ENCODE assay signal across 11 cellular contexts in the genomic region with DNA sequence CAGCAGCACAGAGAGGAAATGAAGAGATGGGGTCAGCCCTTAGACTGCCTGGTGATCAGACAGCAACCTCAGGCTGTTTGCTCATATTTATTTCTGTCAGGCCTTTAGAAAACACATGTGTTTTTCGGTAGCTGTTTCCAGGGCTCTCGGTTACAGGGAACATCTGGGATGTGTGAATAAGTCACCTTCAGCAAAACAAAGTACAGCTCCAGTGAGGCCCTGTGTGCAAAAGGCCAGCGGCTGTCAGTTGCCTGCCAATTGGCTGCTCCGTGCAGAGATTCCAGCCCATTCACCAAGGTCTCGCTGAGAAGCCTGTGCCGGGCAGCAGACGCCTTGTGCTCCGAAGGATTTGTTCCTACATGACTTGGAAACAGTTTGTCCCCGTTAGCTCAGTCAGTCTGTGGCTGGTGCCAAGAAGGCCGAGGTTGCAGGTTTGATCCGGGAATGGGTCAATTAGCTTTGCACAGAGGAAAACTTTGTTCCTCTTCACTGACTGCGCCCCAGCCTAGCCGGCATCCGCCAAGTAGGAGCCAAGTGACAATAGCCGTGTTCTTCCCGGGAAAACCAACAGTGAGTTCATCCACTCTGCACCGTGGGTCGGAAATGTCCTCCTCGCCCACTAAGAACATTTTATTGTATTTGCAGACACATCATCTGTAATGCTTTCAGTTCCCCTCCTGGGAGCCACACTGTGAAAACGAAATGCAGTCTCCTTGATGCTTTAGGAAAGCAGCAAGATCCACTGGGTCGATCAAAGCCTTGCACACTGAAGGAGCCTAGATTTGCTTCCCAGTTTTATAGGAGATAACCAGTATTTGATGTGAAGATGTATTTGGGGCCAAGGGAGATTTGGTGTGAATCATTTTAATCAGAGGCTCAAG.
DNase-seq lines count a peak whose midpoint lies in the region; ATAC-seq and TF ChIP-seq lines count a peak whose summit lies in the region.
"Had no signal": no experiment of that assay in that cellular context is flagged by ENCODE, and none has a peak within 500 bp of the region (broad histone marks: within the 10 kb centered on the region; RNA-seq: fewer than 3 reads in every experiment).

No MANE protein-coding gene starts in this region.

- H3K27ac ChIP-seq in muscle layer of duodenum (ENCODE audit: low read length): peak overlapping the region; percentile 16
- peak overlapping the region in 1 of 2 donors; percentile 56 for H3K27ac ChIP-seq in tibial artery
- no peak overlapping the region for H3K27ac ChIP-seq in CD8-positive, alpha-beta T cell (ENCODE audit: low read depth, low read length)

- DNase-seq in WTC11 (ENCODE audit: low spot score) (no peak), fibroblast of pulmonary artery (ENCODE audit: low read depth) (peak; percentile 78), tibial artery (peak; percentile 48 to 88), NOMO-1 treated with dmso at 0.1 percent for 144 hours (lab: John Stamatoyannopoulos, UW; ENCODE audit: unreplicated experiment) (no peak)
- DNase-seq in CD8-positive, alpha-beta T cell: no peak
- DNase-seq: effector CD8-positive, alpha-beta T cell; naive B cell; NCI-H187 had no signal

- intact Hi-C loops in tibial artery (cut with DNase I; ENCODE audit: low total_unique reads): no loop called here
- intact Hi-C loops in CD8-positive, alpha-beta T cell (cut with DNase I, micrococcal nuclease): loop anchor here in 1 of 2 experiments (10.0 kb wide), 1 partner anchor 574 kb away; no protein-coding TSS in a partner anchor

- H3K27me3 Mint-ChIP-seq in WTC11 (ENCODE audit: low read depth): peaks cover 6% of the 10 kb centered on the region
- H3K27me3 Mint-ChIP-seq in CD8-positive, alpha-beta T cell (ENCODE audit: low read depth): peaks cover 10% of the 10 kb centered on the region

- H3K9me3 ChIP-seq in muscle layer of duodenum (ENCODE audit: control insufficient read depth in 1 of 2, low read length in 2 of 2) (no peaks in the 10 kb centered on the region), tibial artery (no peaks in the 10 kb centered on the region)
- no peaks in the 10 kb centered on the region for H3K9me3 ChIP-seq in CD8-positive, alpha-beta T cell (ENCODE audit: low read length)

- no peak overlapping the region for H3K27ac Mint-ChIP-seq in WTC11
- H3K27ac Mint-ChIP-seq in CD8-positive, alpha-beta T cell: no peak overlapping the region

- peaks cover 6% of the 10 kb centered on the region for H3K4me1 Mint-ChIP-seq in WTC11
- no peaks in the 10 kb centered on the region for H3K4me1 Mint-ChIP-seq in CD8-positive, alpha-beta T cell (ENCODE audit: low read depth)
- H3K4me1 Mint-ChIP-seq: naive B cell had no signal

- peaks cover 15% of the 10 kb centered on the region for H3K9me3 Mint-ChIP-seq in WTC11
- H3K9me3 Mint-ChIP-seq in CD8-positive, alpha-beta T cell: no peaks in the 10 kb centered on the region

- peaks cover 8% of the 10 kb centered on the region; the same call in 1 of the 2 replicates for H3K36me3 Mint-ChIP-seq in WTC11
- H3K36me3 Mint-ChIP-seq in CD8-positive, alpha-beta T cell: no peaks in the 10 kb centered on the region
- H3K36me3 Mint-ChIP-seq: naive B cell had no signal

- H3K4me3 ChIP-seq in fibroblast of pulmonary artery (replicated peaks; ENCODE audit: low read depth, low read length): no peak overlapping the region
- no peak overlapping the region for H3K4me3 ChIP-seq in muscle layer of duodenum (ENCODE audit: low read depth in 1 of 2, low read length in 2 of 2)
- H3K4me3 ChIP-seq in tibial artery: no peak overlapping the region
- no peak overlapping the region for H3K4me3 ChIP-seq in CD8-positive, alpha-beta T cell (ENCODE audit: low read depth, low read length)

- POLR2A ChIA-PET in WTC11 (lab: Charles Lee): no interaction called here
- POLR2A ChIA-PET in CD8-positive, alpha-beta T cell (lab: Charles Lee): no interaction called here

- TF ChIP-seq CTCF in WTC11 (IDR thresholded peaks at IDR 0.05): no peak
- no peak for TF ChIP-seq CTCF in fibroblast of pulmonary artery (IDR thresholded peaks at IDR 0.05; ENCODE audit: low read length, missing control alignments)
- no peak for TF ChIP-seq CTCF in tibial artery (IDR thresholded peaks at IDR 0.05)
- no peak for TF ChIP-seq CTCF in CD8-positive, alpha-beta T cell (IDR thresholded peaks at IDR 0.05)

- ATAC-seq in WTC11: peak; percentile 44; the same call in 1 of the 2 replicates
- no peak for ATAC-seq in CD8-positive, alpha-beta T cell
- no peak for ATAC-seq in GM19395 (IDR thresholded peaks at IDR 0.05; ENCODE audit: unreplicated experiment)
- ATAC-seq in HG03521 (IDR thresholded peaks at IDR 0.05; ENCODE audit: unreplicated experiment): no peak

- H3K4me1 ChIP-seq in muscle layer of duodenum (ENCODE audit: control insufficient read depth in 1 of 2, insufficient read depth in 2 of 2, low read length in 2 of 2) (no peaks in the 10 kb centered on the region), tibial artery (peaks cover 0 to 15% (median 7%) of the 10 kb centered on the region in 4 donors)
- no peaks in the 10 kb centered on the region for H3K4me1 ChIP-seq in CD8-positive, alpha-beta T cell (ENCODE audit: insufficient read depth, low read length)

- H3K4me3 Mint-ChIP-seq in WTC11: no peak overlapping the region
- H3K4me3 Mint-ChIP-seq in CD8-positive, alpha-beta T cell: no peak overlapping the region
- H3K4me3 Mint-ChIP-seq: naive B cell had no signal

- H3K36me3 ChIP-seq in muscle layer of duodenum (ENCODE audit: control insufficient read depth in 1 of 2, insufficient read depth in 2 of 2, low read length in 2 of 2) (no peaks in the 10 kb centered on the region), tibial artery (no peaks in the 10 kb centered on the region)
- no peaks in the 10 kb centered on the region for H3K36me3 ChIP-seq in CD8-positive, alpha-beta T cell (ENCODE audit: insufficient read depth, low read length)

- CTCF ChIA-PET in WTC11 (lab: Charles Lee): no interaction called here
- CTCF ChIA-PET in CD8-positive, alpha-beta T cell (lab: Charles Lee): no interaction called here

- H3K27me3 ChIP-seq in muscle layer of duodenum (ENCODE audit: low read depth, low read length) (no peaks in the 10 kb centered on the region), tibial artery (no peaks in the 10 kb centered on the region)
- no peaks in the 10 kb centered on the region for H3K27me3 ChIP-seq in CD8-positive, alpha-beta T cell (ENCODE audit: insufficient read depth, low read length)

TF ChIP-seq in WTC11, 78 proteins besides CTCF, POLR2A, EP300 and RAD21:
- TF ChIP-seq, protein P1, sequence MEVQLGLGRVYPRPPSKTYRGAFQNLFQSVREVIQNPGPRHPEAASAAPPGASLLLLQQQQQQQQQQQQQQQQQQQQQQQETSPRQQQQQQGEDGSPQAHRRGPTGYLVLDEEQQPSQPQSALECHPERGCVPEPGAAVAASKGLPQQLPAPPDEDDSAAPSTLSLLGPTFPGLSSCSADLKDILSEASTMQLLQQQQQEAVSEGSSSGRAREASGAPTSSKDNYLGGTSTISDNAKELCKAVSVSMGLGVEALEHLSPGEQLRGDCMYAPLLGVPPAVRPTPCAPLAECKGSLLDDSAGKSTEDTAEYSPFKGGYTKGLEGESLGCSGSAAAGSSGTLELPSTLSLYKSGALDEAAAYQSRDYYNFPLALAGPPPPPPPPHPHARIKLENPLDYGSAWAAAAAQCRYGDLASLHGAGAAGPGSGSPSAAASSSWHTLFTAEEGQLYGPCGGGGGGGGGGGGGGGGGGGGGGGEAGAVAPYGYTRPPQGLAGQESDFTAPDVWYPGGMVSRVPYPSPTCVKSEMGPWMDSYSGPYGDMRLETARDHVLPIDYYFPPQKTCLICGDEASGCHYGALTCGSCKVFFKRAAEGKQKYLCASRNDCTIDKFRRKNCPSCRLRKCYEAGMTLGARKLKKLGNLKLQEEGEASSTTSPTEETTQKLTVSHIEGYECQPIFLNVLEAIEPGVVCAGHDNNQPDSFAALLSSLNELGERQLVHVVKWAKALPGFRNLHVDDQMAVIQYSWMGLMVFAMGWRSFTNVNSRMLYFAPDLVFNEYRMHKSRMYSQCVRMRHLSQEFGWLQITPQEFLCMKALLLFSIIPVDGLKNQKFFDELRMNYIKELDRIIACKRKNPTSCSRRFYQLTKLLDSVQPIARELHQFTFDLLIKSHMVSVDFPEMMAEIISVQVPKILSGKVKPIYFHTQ (CRISPR knock-in tag; IDR thresholded peaks at IDR 0.05): no peak

Comparison
In these comparisons a context has a peak if more than half of its experiments do, and no peak if none do; other contexts are left out.
1. DNase-seq: peak in fibroblast of pulmonary artery (single experiment) and tibial artery (2 of 2); none in WTC11 (single experiment), CD8-positive, alpha-beta T cell (0 of 7) and NOMO-1 treated with dmso at 0.1 percent for 144 hours (single experiment).